In the genomic region with DNA sequence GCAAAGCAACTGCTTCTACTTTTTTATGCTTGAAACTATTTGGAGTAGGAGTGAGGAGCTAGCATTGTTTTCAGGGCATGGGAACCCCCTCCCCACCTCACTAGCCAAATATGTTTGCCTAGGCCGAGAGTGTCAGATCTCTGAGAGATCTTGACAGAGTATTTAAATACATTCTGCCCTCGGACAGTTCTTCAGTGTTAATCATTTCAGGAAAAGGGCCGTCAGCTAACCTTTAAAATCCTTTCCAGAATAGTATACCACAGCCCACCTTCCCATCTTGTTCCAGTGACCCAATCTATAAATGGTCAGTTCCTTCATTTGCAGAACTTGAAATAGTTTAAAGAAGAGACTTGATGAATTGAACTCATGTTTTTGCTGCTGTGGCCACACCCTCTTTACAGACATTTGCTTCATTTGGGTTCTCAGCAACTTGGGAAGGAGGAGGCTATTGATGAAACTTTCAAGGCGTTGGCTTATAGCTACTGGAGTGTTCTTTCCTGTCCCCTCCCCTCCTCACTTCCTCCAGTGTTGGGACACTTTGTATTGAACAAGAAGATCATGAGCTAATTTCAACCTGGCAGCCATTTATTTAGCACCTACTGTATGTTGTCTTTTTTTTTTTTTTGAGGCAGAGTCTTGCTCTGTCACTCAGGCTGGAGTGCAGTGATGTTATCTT, we compare ENCODE assay signal across 8 cellular contexts. TPM values are rescaled to one million over a fixed set of nuclear protein-coding genes. Genes with fewer than 3 reads are reported as not detected.
DNase-seq lines count a peak whose midpoint lies in the region; ATAC-seq and TF ChIP-seq lines count a peak whose summit lies in the region.
"Not testable (repeated sequence)": the region's sequence is repeated elsewhere in the genome, so short reads cannot be mapped to it uniquely, and the experiment has no call there.

No MANE protein-coding gene starts in this region.

- peaks cover 14% of the 10 kb centered on the region for H3K4me1 ChIP-seq in OCI-LY3 (ENCODE audit: low read length)
- not testable (repeated sequence) for H3K4me1 ChIP-seq in esophagus muscularis mucosa; hepatocyte (ENCODE audit: insufficient read depth); mesodermal cell (ENCODE audit: control insufficient read depth, insufficient read depth, low read length, poor library complexity, severe bottlenecking); sigmoid colon; aorta (ENCODE audit: control insufficient read depth in 1 of 2, insufficient read depth in 2 of 2, low read length in 2 of 2)

- H3K4me2 ChIP-seq in OCI-LY3 (ENCODE audit: low read length), result peak overlapping the region; percentile 55
- peak overlapping the region; percentile 67 for H3K4me2 ChIP-seq in hepatocyte

- not testable (repeated sequence) for H3K9me3 ChIP-seq in OCI-LY3 (ENCODE audit: insufficient read depth, low read length); esophagus muscularis mucosa; hepatocyte (ENCODE audit: low read depth); mesodermal cell (ENCODE audit: control insufficient read depth, low read length); sigmoid colon; aorta (ENCODE audit: control insufficient read depth, low read length)

- H3K36me3 ChIP-seq in OCI-LY3 (replicated peaks; ENCODE audit: low read depth, low read length); esophagus muscularis mucosa; hepatocyte (replicated peaks; ENCODE audit: insufficient read depth, low read depth); mesodermal cell (ENCODE audit: control insufficient read depth, insufficient read depth, low read length); sigmoid colon; aorta (ENCODE audit: control insufficient read depth in 1 of 2, insufficient read depth in 2 of 2, low read length in 1 of 2): not testable (repeated sequence)

- WGBS in esophagus muscularis mucosa, result 82% methylated on average over 4 of the region's 4 CpGs
- 32% methylated on average over 4 of the region's 4 CpGs for WGBS in hepatocyte (ENCODE audit: low lambda C conversion rate, missing lambda C conversion rate)
- 100% methylated on average over 1 of the region's 4 CpGs; no CpG with 5 or more reads in 1 of the 2 experiments for WGBS in mesodermal cell (ENCODE audit: insufficient coverage in 2 of 2), 2 experiments
- 71 to 75% methylated on average over 4 of the region's 4 CpGs for WGBS in sigmoid colon, 2 donors
- 20 to 23% methylated on average over 4 of the region's 4 CpGs for WGBS in aorta, 2 donors

- not testable (repeated sequence) for TF ChIP-seq POLR2A in esophagus muscularis mucosa (IDR thresholded peaks at IDR 0.05; ENCODE audit: low read depth); sigmoid colon (IDR thresholded peaks at IDR 0.05)

- H3K9me2 ChIP-seq in hepatocyte (replicated peaks; ENCODE audit: insufficient read depth), result not testable (repeated sequence)

- TF ChIP-seq CTCF in OCI-LY3 (IDR thresholded peaks at IDR 0.05; ENCODE audit: low read depth, low read length); esophagus muscularis mucosa (IDR thresholded peaks at IDR 0.05); hepatocyte (IDR thresholded peaks at IDR 0.05; ENCODE audit: poor library complexity); sigmoid colon (IDR thresholded peaks at IDR 0.05): not testable (repeated sequence)

- not testable (repeated sequence) for H3K27ac ChIP-seq in OCI-LY3 (ENCODE audit: low read length); esophagus muscularis mucosa (replicated peaks in 1 of 4); aorta (ENCODE audit: low read depth in 1 of 2, low read length in 2 of 2)
- peak overlapping the region; percentile 41 for H3K27ac ChIP-seq in hepatocyte
- peak overlapping the region; percentile 16 for H3K27ac ChIP-seq in mesodermal cell (ENCODE audit: low read depth, low read length, severe bottlenecking)
- peak overlapping the region in 1 of 4 donors; percentile 20 for H3K27ac ChIP-seq in sigmoid colon

- not testable (repeated sequence) for H3K4me3 ChIP-seq in OCI-LY3 (ENCODE audit: low read length); esophagus muscularis mucosa; hepatocyte; mesodermal cell (ENCODE audit: extremely low read depth, insufficient read depth, low read length, poor library complexity, severe bottlenecking); sigmoid colon; aorta (ENCODE audit: low read length in 2 of 2)

- not testable (repeated sequence) for H3K27me3 ChIP-seq in OCI-LY3 (ENCODE audit: low read depth, low read length); esophagus muscularis mucosa; hepatocyte; sigmoid colon; aorta (ENCODE audit: control insufficient read depth in 1 of 2, insufficient read depth in 2 of 2, low read length in 1 of 2)

- intact Hi-C loops in esophagus muscularis mucosa (cut with DNase I); sigmoid colon (cut with DNase I); aorta (cut with DNase I): not testable (repeated sequence)

- not testable (repeated sequence) for H3K79me2 ChIP-seq in OCI-LY3 (ENCODE audit: low read length); hepatocyte

- DNase-seq in EH (ENCODE audit: low read depth), result peak; percentile 15
- peak; percentile 24 for DNase-seq in amniotic epithelial cell (ENCODE audit: low read depth)
- peak; percentile 31 for DNase-seq in esophagus muscularis mucosa (ENCODE audit: extremely low spot score)
- DNase-seq in hepatocyte (ENCODE audit: low spot score), result peak; percentile 2
- DNase-seq in sigmoid colon, result peak; percentile 62
- not testable (repeated sequence) for DNase-seq in aorta

- H3K9ac ChIP-seq in OCI-LY3 (ENCODE audit: low read length), result not testable (repeated sequence)

- ATAC-seq in aorta (ENCODE audit: low FRiP score), result peak; percentile 54

- TF ChIP-seq EP300 in esophagus muscularis mucosa (IDR thresholded peaks at IDR 0.05); sigmoid colon (IDR thresholded peaks at IDR 0.05): not testable (repeated sequence)

- not testable (repeated sequence) for H2AFZ ChIP-seq in OCI-LY3 (ENCODE audit: low read depth, low read length); hepatocyte

- not testable (repeated sequence) for H4K20me1 ChIP-seq in OCI-LY3 (ENCODE audit: insufficient read depth, low read length); hepatocyte (ENCODE audit: insufficient read depth, poor library complexity, severe bottlenecking)

RNA-seq across cellular contexts. Expression of gene SRGAP2, which starts 17.1 kb away (rescaled TPM):
- 10 to 100 TPM; 39.4 to 54.6 (median 41.0) TPM for total RNA-seq in esophagus muscularis mucosa
- 22.4 and 23.7 TPM in 2 replicates for total RNA-seq in hepatocyte
- polyA plus RNA-seq in hepatocyte, result 16.3 and 28.1 TPM in 2 replicates
- polyA plus RNA-seq in mesodermal cell (2013, experiment 1 of 2), result 124 TPM
- 92.7 TPM for polyA plus RNA-seq in mesodermal cell (2013, experiment 2 of 2)
- total RNA-seq in sigmoid colon, result 10 to 100 TPM; 27.8 to 60.4 (median 32.5) TPM
- 10 to 100 TPM in 1 of 3 donors, 1 to 10 TPM in 2; 1.6 to 17.0 (median 3.6) TPM for polyA plus RNA-seq in sigmoid colon
- total RNA-seq in aorta, result 100 to 1,000 TPM in 1 of 2 donors, 10 to 100 TPM in 1; 92.2 to 117 TPM
- polyA plus RNA-seq in aorta, result 10 to 100 TPM in 1 of 2 donors, 1 to 10 TPM in 1; 7.9 to 17.4 TPM

RNA-seq across cellular contexts. Expression of gene FAM72A, which starts 17.8 kb away (rescaled TPM):
- 1 to 10 TPM in 2 of 4 donors, under 1 TPM in 2; 0.45 to 4.6 (median 1.3) TPM for total RNA-seq in esophagus muscularis mucosa
- total RNA-seq in hepatocyte, result 0.83 and 0.92 TPM in 2 replicates
- 1.8 and 4.2 TPM in 2 replicates for polyA plus RNA-seq in hepatocyte
- polyA plus RNA-seq in mesodermal cell (2013, experiment 1 of 2), result 10.3 TPM
- polyA plus RNA-seq in mesodermal cell (2013, experiment 2 of 2), result 17.7 TPM
- under 1 TPM in 3 of 4 donors, not detected in 1; 0.71 to 0.95 (median 0.83) TPM for total RNA-seq in sigmoid colon
- 1 to 10 TPM in 2 of 3 donors, under 1 TPM in 1; 0.92 to 4.9 (median 1.8) TPM for polyA plus RNA-seq in sigmoid colon
- 1 to 10 TPM; 3.3 TPM for total RNA-seq in aorta
- polyA plus RNA-seq in aorta, result 1 to 10 TPM in 1 of 2 donors, under 1 TPM in 1; 0.79 to 2.4 TPM
